8 cellular contexts compared by ENCODE assay signal in genomic region chr6:139161169-139161568, GRCh38. TPM values are rescaled to one million over a fixed set of nuclear protein-coding genes. Genes with fewer than 3 reads are reported as not detected.
DNase-seq lines count a peak whose midpoint lies in the region; ATAC-seq lines count a peak whose summit lies in the region.

No MANE protein-coding gene starts in this region.

- H3K79me1 ChIP-seq in mesendoderm (ENCODE audit: low read length) = peaks cover 5% of the 10 kb centered on the region

- peak; percentile 30 for DNase-seq in HuH-7 (ENCODE audit: low spot score)
- peak; percentile 51 for DNase-seq in activated T-cell treated with anti-CD3 and anti-CD28 coated beads, Interleukin-2, amount 50 U/mL, for 4 hours
- no peak for DNase-seq in memory B cell (ENCODE audit: low spot score in 2 of 2)
- DNase-seq in mesendoderm = no peak
- DNase-seq in HAP-1 (ENCODE audit: low spot score in 2 of 2) = no peak
- DNase-seq in NCI-H128 (lab: John Stamatoyannopoulos, UW; ENCODE audit: unreplicated experiment) = no peak

- no peak overlapping the region for H3K23ac ChIP-seq in mesendoderm (ENCODE audit: low read length)

- H3K4ac ChIP-seq in mesendoderm (ENCODE audit: low read depth, low read length) = no peak overlapping the region

- no peak overlapping the region for H4K5ac ChIP-seq in mesendoderm (ENCODE audit: low read length)

- H3K9me3 Mint-ChIP-seq in activated T-cell treated with anti-CD3 and anti-CD28 coated beads, Interleukin-2, amount 50 U/mL, for 4 hours = no peaks in the 10 kb centered on the region
- H3K9me3 Mint-ChIP-seq in memory B cell = no peaks in the 10 kb centered on the region

- H3K27me3 ChIP-seq in mesendoderm (ENCODE audit: insufficient read depth, low read length, poor library complexity) (no peaks in the 10 kb centered on the region), HAP-1 (ENCODE audit: low read depth) (no peaks in the 10 kb centered on the region)

- H3K27ac ChIP-seq in mesendoderm (ENCODE audit: low read depth, low read length) = no peak overlapping the region

- no peak overlapping the region for H3K4me2 ChIP-seq in mesendoderm (ENCODE audit: low read length)

- H2BK5ac ChIP-seq in mesendoderm (ENCODE audit: low read length) = no peak overlapping the region

- no peaks in the 10 kb centered on the region for H3K9me3 ChIP-seq in HAP-1

- no peak overlapping the region for H4K8ac ChIP-seq in mesendoderm (ENCODE audit: low read depth, low read length)

- peak overlapping the region; percentile 55 for H3K4me3 Mint-ChIP-seq in activated T-cell treated with anti-CD3 and anti-CD28 coated beads, Interleukin-2, amount 50 U/mL, for 4 hours
- peak overlapping the region; percentile 15 for H3K4me3 Mint-ChIP-seq in memory B cell

- no peak overlapping the region for H3K18ac ChIP-seq in mesendoderm (ENCODE audit: low read length)

- H2AK5ac ChIP-seq in mesendoderm (ENCODE audit: low read length) = no peak overlapping the region

- H3K4me3 ChIP-seq in mesendoderm (ENCODE audit: low read length) (no peak overlapping the region), HAP-1 (no peak overlapping the region)

- peaks cover 29% of the 10 kb centered on the region for H3K36me3 Mint-ChIP-seq in activated T-cell treated with anti-CD3 and anti-CD28 coated beads, Interleukin-2, amount 50 U/mL, for 4 hours (ENCODE audit: insufficient read depth)
- H3K36me3 Mint-ChIP-seq in memory B cell = peaks cover 18% of the 10 kb centered on the region

- H3K36me3 ChIP-seq in mesendoderm (ENCODE audit: control insufficient read depth, insufficient read depth, low read length) = no peaks in the 10 kb centered on the region
- no peaks in the 10 kb centered on the region for H3K36me3 ChIP-seq in HAP-1 (replicated peaks)

- no peak overlapping the region for H3K56ac ChIP-seq in mesendoderm (ENCODE audit: low read length)

- in situ Hi-C loops in HAP-1 (cut with MboI; ENCODE audit: low sequenced_read_pairs) = no loop called here

- peak; percentile 10 for ATAC-seq in GM18868 (IDR thresholded peaks at IDR 0.05; ENCODE audit: unreplicated experiment)
- ATAC-seq in activated T-cell treated with anti-CD3 and anti-CD28 coated beads, Interleukin-2, amount 50 U/mL, for 4 hours = peak; percentile 46 to 57
- ATAC-seq in memory B cell (ENCODE audit: low read depth) = no peak
- no peak for ATAC-seq in GM18873 (IDR thresholded peaks at IDR 0.05; ENCODE audit: low FRiP score, unreplicated experiment)

- H3K9ac ChIP-seq in mesendoderm (ENCODE audit: low read length) = no peak overlapping the region

- H3K4me1 Mint-ChIP-seq in activated T-cell treated with anti-CD3 and anti-CD28 coated beads, Interleukin-2, amount 50 U/mL, for 4 hours (ENCODE audit: low read depth) = peaks cover 94% of the 10 kb centered on the region
- peaks cover 50% of the 10 kb centered on the region for H3K4me1 Mint-ChIP-seq in memory B cell

- H3K4me1 ChIP-seq in mesendoderm (ENCODE audit: control insufficient read depth, low read depth, low read length) (no peaks in the 10 kb centered on the region), HAP-1 (no peaks in the 10 kb centered on the region)

- H2BK120ac ChIP-seq in mesendoderm (ENCODE audit: low read depth, low read length) = no peak overlapping the region

- H2BK15ac ChIP-seq in mesendoderm (replicated peaks; ENCODE audit: low read depth) = no peak overlapping the region

- H3K79me2 ChIP-seq in mesendoderm (ENCODE audit: control insufficient read depth, insufficient read depth, low read length) = peaks cover 3% of the 10 kb centered on the region

- WGBS in mesendoderm (ENCODE audit: extremely low coverage, insufficient coverage, low lambda C conversion rate) = no CpG with 5 or more reads among the region's 1 CpG

- H3K27ac Mint-ChIP-seq in memory B cell = peak overlapping the region; percentile 91

- no peaks in the 10 kb centered on the region for H3K27me3 Mint-ChIP-seq in activated T-cell treated with anti-CD3 and anti-CD28 coated beads, Interleukin-2, amount 50 U/mL, for 4 hours (ENCODE audit: low read depth)
- H3K27me3 Mint-ChIP-seq in memory B cell = no peaks in the 10 kb centered on the region

RNA-seq across cellular contexts. Expression of gene HECA, which starts 26.3 kb away (rescaled TPM):
- total RNA-seq in activated T-cell treated with anti-CD3 and anti-CD28 coated beads, Interleukin-2, amount 50 U/mL, for 4 hours = 10 to 100 TPM; 54.4 to 65.7 (median 57.5) TPM
- polyA plus RNA-seq in mesendoderm (2013, experiment 1 of 2) = 3.0 TPM
- polyA plus RNA-seq in mesendoderm (2013, experiment 2 of 2) = 3.0 TPM

Comparison
In these comparisons a context has a peak if more than half of its experiments do, and no peak if none do; other contexts are left out.
1. ATAC-seq: peak in GM18868 (single experiment) and activated T-cell treated with anti-CD3 and anti-CD28 coated beads, Interleukin-2, amount 50 U/mL, for 4 hours (2 of 2); none in memory B cell (single experiment) and GM18873 (single experiment).
2. DNase-seq: peak in HuH-7 (single experiment) and activated T-cell treated with anti-CD3 and anti-CD28 coated beads, Interleukin-2, amount 50 U/mL, for 4 hours (single experiment); none in memory B cell (0 of 2), mesendoderm (single experiment), HAP-1 (0 of 2) and NCI-H128 (single experiment).